1 cellular context compared by ENCODE assay signal in the genomic region with DNA sequence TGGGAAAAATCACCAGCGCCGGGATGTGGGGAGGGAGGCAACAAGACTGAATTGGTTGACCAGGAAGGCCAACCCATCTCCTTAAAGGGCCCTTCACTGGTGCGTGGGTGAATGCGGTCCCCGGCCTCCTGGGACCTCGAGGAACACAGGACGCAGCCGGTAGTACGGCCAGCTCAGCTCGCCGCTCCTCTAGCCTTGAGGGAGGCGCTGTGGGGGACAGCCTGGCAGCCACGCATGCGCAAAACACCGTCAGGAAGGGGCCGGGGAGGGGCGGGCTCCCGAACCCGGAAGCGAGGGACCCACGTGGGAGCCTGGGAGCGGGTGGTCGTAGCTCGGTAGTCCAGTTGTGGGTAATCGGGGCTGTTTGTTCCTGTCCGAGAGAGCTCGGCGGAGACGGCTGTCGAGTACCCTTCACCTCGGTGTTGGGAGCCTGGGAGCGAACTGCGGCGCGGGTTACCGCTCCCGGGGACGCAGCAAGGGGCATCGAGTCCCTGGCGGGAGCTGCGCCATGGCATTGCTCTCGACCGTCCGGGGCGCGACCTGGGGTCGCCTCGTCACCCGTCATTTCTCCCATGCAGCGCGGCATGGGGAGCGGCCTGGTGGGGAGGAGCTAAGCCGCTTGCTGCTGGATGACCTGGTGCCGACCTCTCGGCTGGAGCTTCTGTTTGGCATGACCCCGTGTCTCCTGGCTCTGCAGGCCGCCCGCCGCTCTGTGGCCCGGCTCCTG.
A peak's percentile ranks its signal among the peaks of the same experiment; 100 is the strongest.
TF ChIP-seq lines count a peak whose summit lies in the region.

A gene with protein sequence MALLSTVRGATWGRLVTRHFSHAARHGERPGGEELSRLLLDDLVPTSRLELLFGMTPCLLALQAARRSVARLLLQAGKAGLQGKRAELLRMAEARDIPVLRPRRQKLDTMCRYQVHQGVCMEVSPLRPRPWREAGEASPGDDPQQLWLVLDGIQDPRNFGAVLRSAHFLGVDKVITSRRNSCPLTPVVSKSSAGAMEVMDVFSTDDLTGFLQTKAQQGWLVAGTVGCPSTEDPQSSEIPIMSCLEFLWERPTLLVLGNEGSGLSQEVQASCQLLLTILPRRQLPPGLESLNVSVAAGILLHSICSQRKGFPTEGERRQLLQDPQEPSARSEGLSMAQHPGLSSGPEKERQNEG (plus strand): TSS at position 281 of the 727 bp plus-strand sequence. CDS start 228 bp downstream, at position 509.

TF ChIP-seq in K562, 482 proteins besides CTCF, POLR2A, EP300 and RAD21 (continued from another document and continues in another):
- TF ChIP-seq ZFX (CRISPR knock-in tag; IDR thresholded peaks at IDR 0.05) = 0 out of 2 replicates have a peak, but pooled peaks have one; percentile 54
- 0 out of 2 replicates have a peak, but pooled peaks have one; percentile 37 for TF ChIP-seq E2F3 (CRISPR knock-in tag; IDR thresholded peaks at IDR 0.05)
- TF ChIP-seq, protein P1, sequence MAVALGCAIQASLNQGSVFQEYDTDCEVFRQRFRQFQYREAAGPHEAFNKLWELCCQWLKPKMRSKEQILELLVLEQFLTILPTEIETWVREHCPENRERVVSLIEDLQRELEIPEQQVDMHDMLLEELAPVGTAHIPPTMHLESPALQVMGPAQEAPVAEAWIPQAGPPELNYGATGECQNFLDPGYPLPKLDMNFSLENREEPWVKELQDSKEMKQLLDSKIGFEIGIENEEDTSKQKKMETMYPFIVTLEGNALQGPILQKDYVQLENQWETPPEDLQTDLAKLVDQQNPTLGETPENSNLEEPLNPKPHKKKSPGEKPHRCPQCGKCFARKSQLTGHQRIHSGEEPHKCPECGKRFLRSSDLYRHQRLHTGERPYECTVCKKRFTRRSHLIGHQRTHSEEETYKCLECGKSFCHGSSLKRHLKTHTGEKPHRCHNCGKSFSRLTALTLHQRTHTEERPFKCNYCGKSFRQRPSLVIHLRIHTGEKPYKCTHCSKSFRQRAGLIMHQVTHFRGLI (CRISPR knock-in tag; IDR thresholded peaks at IDR 0.05) = no peak
- 0 out of 2 replicates have a peak, but pooled peaks have one; percentile 46 for TF ChIP-seq MBD2 (IDR thresholded peaks at IDR 0.05; ENCODE audit: borderline replicate concordance, low read depth)
- TF ChIP-seq THAP12 (CRISPR knock-in tag; IDR thresholded peaks at IDR 0.05) = no peak
- peak; percentile 59 for TF ChIP-seq RBBP5 (IDR thresholded peaks at IDR 0.05; ENCODE audit: borderline replicate concordance, insufficient read depth, low read length, poor library complexity, severe bottlenecking)
- TF ChIP-seq, protein P2, sequence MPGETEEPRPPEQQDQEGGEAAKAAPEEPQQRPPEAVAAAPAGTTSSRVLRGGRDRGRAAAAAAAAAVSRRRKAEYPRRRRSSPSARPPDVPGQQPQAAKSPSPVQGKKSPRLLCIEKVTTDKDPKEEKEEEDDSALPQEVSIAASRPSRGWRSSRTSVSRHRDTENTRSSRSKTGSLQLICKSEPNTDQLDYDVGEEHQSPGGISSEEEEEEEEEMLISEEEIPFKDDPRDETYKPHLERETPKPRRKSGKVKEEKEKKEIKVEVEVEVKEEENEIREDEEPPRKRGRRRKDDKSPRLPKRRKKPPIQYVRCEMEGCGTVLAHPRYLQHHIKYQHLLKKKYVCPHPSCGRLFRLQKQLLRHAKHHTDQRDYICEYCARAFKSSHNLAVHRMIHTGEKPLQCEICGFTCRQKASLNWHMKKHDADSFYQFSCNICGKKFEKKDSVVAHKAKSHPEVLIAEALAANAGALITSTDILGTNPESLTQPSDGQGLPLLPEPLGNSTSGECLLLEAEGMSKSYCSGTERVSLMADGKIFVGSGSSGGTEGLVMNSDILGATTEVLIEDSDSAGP (CRISPR knock-in tag; IDR thresholded peaks at IDR 0.05) = peak; percentile 79
- peak; percentile 95 to 97 for TF ChIP-seq MNT (conservative IDR thresholded peaks at IDR 0.05)
- TF ChIP-seq ZBTB7A (IDR thresholded peaks at IDR 0.05; ENCODE audit: borderline replicate concordance, control insufficient read depth, low read depth, low read length) = peak; percentile 82; the same call in 1 of the 2 replicates
- TF ChIP-seq STAG1 (CRISPR knock-in tag; IDR thresholded peaks at IDR 0.05; ENCODE audit: borderline replicate concordance) = no peak
- TF ChIP-seq, protein P3, sequence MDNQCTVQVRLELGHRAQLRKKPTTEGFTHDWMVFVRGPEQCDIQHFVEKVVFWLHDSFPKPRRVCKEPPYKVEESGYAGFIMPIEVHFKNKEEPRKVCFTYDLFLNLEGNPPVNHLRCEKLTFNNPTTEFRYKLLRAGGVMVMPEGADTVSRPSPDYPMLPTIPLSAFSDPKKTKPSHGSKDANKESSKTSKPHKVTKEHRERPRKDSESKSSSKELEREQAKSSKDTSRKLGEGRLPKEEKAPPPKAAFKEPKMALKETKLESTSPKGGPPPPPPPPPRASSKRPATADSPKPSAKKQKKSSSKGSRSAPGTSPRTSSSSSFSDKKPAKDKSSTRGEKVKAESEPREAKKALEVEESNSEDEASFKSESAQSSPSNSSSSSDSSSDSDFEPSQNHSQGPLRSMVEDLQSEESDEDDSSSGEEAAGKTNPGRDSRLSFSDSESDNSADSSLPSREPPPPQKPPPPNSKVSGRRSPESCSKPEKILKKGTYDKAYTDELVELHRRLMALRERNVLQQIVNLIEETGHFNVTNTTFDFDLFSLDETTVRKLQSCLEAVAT (IDR thresholded peaks at IDR 0.05) = peak in 1 of 2 experiments; percentile 68; a peak in 1 of 4 replicates
- TF ChIP-seq PML (IDR thresholded peaks at IDR 0.05; ENCODE audit: low read length) = peak; percentile 41; the same call in 1 of the 2 replicates
- TF ChIP-seq, protein P4, sequence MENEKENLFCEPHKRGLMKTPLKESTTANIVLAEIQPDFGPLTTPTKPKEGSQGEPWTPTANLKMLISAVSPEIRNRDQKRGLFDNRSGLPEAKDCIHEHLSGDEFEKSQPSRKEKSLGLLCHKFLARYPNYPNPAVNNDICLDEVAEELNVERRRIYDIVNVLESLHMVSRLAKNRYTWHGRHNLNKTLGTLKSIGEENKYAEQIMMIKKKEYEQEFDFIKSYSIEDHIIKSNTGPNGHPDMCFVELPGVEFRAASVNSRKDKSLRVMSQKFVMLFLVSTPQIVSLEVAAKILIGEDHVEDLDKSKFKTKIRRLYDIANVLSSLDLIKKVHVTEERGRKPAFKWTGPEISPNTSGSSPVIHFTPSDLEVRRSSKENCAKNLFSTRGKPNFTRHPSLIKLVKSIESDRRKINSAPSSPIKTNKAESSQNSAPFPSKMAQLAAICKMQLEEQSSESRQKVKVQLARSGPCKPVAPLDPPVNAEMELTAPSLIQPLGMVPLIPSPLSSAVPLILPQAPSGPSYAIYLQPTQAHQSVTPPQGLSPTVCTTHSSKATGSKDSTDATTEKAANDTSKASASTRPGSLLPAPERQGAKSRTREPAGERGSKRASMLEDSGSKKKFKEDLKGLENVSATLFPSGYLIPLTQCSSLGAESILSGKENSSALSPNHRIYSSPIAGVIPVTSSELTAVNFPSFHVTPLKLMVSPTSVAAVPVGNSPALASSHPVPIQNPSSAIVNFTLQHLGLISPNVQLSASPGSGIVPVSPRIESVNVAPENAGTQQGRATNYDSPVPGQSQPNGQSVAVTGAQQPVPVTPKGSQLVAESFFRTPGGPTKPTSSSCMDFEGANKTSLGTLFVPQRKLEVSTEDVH (IDR thresholded peaks at IDR 0.05; ENCODE audit: low read depth, partially characterized antibody) = peak; percentile 84
- peak; percentile 73; the same call in 1 of the 2 replicates for TF ChIP-seq PHF8 (IDR thresholded peaks at IDR 0.05; ENCODE audit: borderline replicate concordance, low read length)
- TF ChIP-seq, protein P5, sequence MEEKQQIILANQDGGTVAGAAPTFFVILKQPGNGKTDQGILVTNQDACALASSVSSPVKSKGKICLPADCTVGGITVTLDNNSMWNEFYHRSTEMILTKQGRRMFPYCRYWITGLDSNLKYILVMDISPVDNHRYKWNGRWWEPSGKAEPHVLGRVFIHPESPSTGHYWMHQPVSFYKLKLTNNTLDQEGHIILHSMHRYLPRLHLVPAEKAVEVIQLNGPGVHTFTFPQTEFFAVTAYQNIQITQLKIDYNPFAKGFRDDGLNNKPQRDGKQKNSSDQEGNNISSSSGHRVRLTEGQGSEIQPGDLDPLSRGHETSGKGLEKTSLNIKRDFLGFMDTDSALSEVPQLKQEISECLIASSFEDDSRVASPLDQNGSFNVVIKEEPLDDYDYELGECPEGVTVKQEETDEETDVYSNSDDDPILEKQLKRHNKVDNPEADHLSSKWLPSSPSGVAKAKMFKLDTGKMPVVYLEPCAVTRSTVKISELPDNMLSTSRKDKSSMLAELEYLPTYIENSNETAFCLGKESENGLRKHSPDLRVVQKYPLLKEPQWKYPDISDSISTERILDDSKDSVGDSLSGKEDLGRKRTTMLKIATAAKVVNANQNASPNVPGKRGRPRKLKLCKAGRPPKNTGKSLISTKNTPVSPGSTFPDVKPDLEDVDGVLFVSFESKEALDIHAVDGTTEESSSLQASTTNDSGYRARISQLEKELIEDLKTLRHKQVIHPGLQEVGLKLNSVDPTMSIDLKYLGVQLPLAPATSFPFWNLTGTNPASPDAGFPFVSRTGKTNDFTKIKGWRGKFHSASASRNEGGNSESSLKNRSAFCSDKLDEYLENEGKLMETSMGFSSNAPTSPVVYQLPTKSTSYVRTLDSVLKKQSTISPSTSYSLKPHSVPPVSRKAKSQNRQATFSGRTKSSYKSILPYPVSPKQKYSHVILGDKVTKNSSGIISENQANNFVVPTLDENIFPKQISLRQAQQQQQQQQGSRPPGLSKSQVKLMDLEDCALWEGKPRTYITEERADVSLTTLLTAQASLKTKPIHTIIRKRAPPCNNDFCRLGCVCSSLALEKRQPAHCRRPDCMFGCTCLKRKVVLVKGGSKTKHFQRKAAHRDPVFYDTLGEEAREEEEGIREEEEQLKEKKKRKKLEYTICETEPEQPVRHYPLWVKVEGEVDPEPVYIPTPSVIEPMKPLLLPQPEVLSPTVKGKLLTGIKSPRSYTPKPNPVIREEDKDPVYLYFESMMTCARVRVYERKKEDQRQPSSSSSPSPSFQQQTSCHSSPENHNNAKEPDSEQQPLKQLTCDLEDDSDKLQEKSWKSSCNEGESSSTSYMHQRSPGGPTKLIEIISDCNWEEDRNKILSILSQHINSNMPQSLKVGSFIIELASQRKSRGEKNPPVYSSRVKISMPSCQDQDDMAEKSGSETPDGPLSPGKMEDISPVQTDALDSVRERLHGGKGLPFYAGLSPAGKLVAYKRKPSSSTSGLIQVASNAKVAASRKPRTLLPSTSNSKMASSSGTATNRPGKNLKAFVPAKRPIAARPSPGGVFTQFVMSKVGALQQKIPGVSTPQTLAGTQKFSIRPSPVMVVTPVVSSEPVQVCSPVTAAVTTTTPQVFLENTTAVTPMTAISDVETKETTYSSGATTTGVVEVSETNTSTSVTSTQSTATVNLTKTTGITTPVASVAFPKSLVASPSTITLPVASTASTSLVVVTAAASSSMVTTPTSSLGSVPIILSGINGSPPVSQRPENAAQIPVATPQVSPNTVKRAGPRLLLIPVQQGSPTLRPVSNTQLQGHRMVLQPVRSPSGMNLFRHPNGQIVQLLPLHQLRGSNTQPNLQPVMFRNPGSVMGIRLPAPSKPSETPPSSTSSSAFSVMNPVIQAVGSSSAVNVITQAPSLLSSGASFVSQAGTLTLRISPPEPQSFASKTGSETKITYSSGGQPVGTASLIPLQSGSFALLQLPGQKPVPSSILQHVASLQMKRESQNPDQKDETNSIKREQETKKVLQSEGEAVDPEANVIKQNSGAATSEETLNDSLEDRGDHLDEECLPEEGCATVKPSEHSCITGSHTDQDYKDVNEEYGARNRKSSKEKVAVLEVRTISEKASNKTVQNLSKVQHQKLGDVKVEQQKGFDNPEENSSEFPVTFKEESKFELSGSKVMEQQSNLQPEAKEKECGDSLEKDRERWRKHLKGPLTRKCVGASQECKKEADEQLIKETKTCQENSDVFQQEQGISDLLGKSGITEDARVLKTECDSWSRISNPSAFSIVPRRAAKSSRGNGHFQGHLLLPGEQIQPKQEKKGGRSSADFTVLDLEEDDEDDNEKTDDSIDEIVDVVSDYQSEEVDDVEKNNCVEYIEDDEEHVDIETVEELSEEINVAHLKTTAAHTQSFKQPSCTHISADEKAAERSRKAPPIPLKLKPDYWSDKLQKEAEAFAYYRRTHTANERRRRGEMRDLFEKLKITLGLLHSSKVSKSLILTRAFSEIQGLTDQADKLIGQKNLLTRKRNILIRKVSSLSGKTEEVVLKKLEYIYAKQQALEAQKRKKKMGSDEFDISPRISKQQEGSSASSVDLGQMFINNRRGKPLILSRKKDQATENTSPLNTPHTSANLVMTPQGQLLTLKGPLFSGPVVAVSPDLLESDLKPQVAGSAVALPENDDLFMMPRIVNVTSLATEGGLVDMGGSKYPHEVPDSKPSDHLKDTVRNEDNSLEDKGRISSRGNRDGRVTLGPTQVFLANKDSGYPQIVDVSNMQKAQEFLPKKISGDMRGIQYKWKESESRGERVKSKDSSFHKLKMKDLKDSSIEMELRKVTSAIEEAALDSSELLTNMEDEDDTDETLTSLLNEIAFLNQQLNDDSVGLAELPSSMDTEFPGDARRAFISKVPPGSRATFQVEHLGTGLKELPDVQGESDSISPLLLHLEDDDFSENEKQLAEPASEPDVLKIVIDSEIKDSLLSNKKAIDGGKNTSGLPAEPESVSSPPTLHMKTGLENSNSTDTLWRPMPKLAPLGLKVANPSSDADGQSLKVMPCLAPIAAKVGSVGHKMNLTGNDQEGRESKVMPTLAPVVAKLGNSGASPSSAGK (IDR thresholded peaks at IDR 0.05) = peak; percentile 55
- no peak for TF ChIP-seq ZNF717 (CRISPR knock-in tag; IDR thresholded peaks at IDR 0.05)
- 0 out of 2 replicates have a peak, but pooled peaks have one; percentile 40 for TF ChIP-seq PHB (CRISPR knock-in tag; IDR thresholded peaks at IDR 0.05)
- TF ChIP-seq MED1 (CRISPR knock-in tag; IDR thresholded peaks at IDR 0.05; ENCODE audit: borderline replicate concordance) = no peak
- TF ChIP-seq L3MBTL2 (IDR thresholded peaks at IDR 0.05) = peak; percentile 77
